Comparison of ENCODE assay signal across 8 cellular contexts in genomic region chr22:20429254-20430100, GRCh38. TPM values are rescaled to one million over a fixed set of nuclear protein-coding genes. Genes with fewer than 3 reads are reported as not detected.
DNase-seq lines count a peak whose midpoint lies in the region; ATAC-seq and TF ChIP-seq lines count a peak whose summit lies in the region.

No MANE protein-coding gene starts in this region.

- peaks cover 0 to 50% (median 0%) of the 10 kb centered on the region in 9 donors for H3K27me3 ChIP-seq in heart left ventricle

- DNase-seq in GM10248 (ENCODE audit: extremely low spot score) (peak; percentile 91), NB4 (ENCODE audit: low read depth) (peak; percentile 78), activated T-cell treated with anti-CD3 and anti-CD28 coated beads for 48 hours (ENCODE audit: low read depth) (peak; percentile 72), heart left ventricle (peak in 2 of 5 donors; percentile 48 to 87), GM03348 (ENCODE audit: low spot score) (no peak), SKM-1 treated with dmso at 0.1 percent for 144 hours (lab: John Stamatoyannopoulos, UW; ENCODE audit: unreplicated experiment) (no peak)
- peak; percentile 86 for DNase-seq in stimulated activated CD4-positive, alpha-beta T cell treated with anti-CD3 and anti-CD28 coated beads, Interleukin-15, amount 100 ng/mL, for 24 hours

- no peaks in the 10 kb centered on the region for H3K9me3 ChIP-seq in heart left ventricle

- H3K27ac ChIP-seq in heart left ventricle = no peak overlapping the region

- CTCF ChIA-PET in GM10248 (lab: Yijun Ruan, JAX) = interaction anchor here (4.0 to 5.0 kb wide), 2 partner anchors 11 to 26 kb away, joined by 21 to 25 read pairs; no protein-coding TSS in a partner anchor

- WGBS in heart left ventricle, 4 donors = 49 to 74% (median 67%) methylated on average over 51 to 75 of the region's 75 CpGs

- POLR2A ChIA-PET in GM10248 (lab: Yijun Ruan, JAX) = interaction anchor here (0.5 to 0.6 kb wide), 2 partner anchors 25 to 303 kb away, joined by 3 read pairs; no protein-coding TSS in a partner anchor

- ATAC-seq in heart left ventricle = peak in 3 of 4 donors; percentile 18 to 33 (median 32)
- no peak for ATAC-seq in HG03280 (IDR thresholded peaks at IDR 0.05; ENCODE audit: unreplicated experiment)

- intact Hi-C loops in heart left ventricle (cut with DNase I) = loop anchor here in 2 of 10 donors (10.0 kb wide), 2 partner anchors 135 to 275 kb away; no protein-coding TSS in a partner anchor

- H3K4me1 ChIP-seq in heart left ventricle = peaks cover 0 to 37% (median 9%) of the 10 kb centered on the region in 12 donors

- H3K36me3 ChIP-seq in heart left ventricle = peaks cover 0 to 32% (median 9%) of the 10 kb centered on the region in 9 donors

- H3K4me3 ChIP-seq in NB4 (ENCODE audit: low read depth, low read length) (peak overlapping the region; percentile 48), heart left ventricle (peak overlapping the region in 8 of 12 donors; percentile 16 to 62 (median 32))

- no peak for TF ChIP-seq CTCF in GM10248 (IDR thresholded peaks at IDR 0.05; ENCODE audit: control extremely low read depth, extremely low read depth, low read depth, missing control alignments)
- no peak for TF ChIP-seq CTCF in NB4 (IDR thresholded peaks at IDR 0.05; ENCODE audit: low read depth, low read length)
- TF ChIP-seq CTCF in heart left ventricle (IDR thresholded peaks at IDR 0.05) = no peak

- no peak for TF ChIP-seq POLR2A in NB4 (IDR thresholded peaks at IDR 0.05; ENCODE audit: extremely low read depth, insufficient read length)
- no peak for TF ChIP-seq POLR2A in heart left ventricle (IDR thresholded peaks at IDR 0.05)

RNA-seq across cellular contexts. Expression of gene SCARF2, which starts 8.1 kb away (rescaled TPM):
- 10 to 100 TPM in 1 of 9 donors, 1 to 10 TPM in 8; 2.4 to 10.1 (median 3.1) TPM for total RNA-seq in heart left ventricle
- polyA plus RNA-seq in heart left ventricle = 1 to 10 TPM; 1.5 to 2.7 TPM

RNA-seq across cellular contexts. Expression of gene ZNF74, which starts 35.5 kb away (rescaled TPM):
- total RNA-seq in heart left ventricle = 1 to 10 TPM; 3.8 to 6.5 (median 4.8) TPM
- polyA plus RNA-seq in heart left ventricle = 1 to 10 TPM; 2.1 to 2.5 TPM

Comparison
In these comparisons a context has a peak if more than half of its experiments do, and no peak if none do; other contexts are left out.
1. DNase-seq: peak in GM10248 (single experiment), NB4 (single experiment), activated T-cell treated with anti-CD3 and anti-CD28 coated beads for 48 hours (single experiment) and stimulated activated CD4-positive, alpha-beta T cell treated with anti-CD3 and anti-CD28 coated beads, Interleukin-15, amount 100 ng/mL, for 24 hours (single experiment); none in GM03348 (single experiment) and SKM-1 treated with dmso at 0.1 percent for 144 hours (single experiment).